In the genomic region with DNA sequence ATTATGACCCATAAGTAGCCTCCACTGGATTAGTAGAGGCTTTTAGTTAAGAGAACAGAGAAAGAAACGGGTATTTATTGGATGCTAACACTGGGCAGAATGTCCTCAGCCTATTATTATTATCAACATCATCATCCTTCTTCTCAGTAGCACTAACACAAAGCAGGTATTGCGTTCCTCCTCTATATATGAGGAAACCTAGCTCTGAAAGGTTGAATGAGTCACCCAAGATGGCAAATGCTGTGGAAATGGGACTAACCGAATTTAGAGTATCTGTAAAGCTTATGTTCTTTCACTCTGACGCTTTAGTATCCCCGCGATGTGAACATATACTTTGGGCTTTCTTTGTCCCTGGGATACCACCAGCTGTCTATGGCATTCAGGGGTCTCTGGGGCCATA, we compare ENCODE assay signal across 20 cellular contexts.
"Had no signal": no experiment of that assay in that cellular context is flagged by ENCODE, and none has a peak within 500 bp of the region (broad histone marks: within the 10 kb centered on the region; RNA-seq: fewer than 3 reads in every experiment).

No MANE protein-coding gene starts in this region.

- H3K27ac ChIP-seq: dorsolateral prefrontal cortex, gastroesophageal sphincter, heart left ventricle, left lung, sigmoid colon, spleen had no signal

- H3K36me3 ChIP-seq: gastroesophageal sphincter, heart left ventricle, left lung, sigmoid colon, spleen had no signal

- H3K4me3 ChIP-seq: dorsolateral prefrontal cortex, gastroesophageal sphincter, heart left ventricle, left lung, sigmoid colon, spleen had no signal

- H3K4me1 Mint-ChIP-seq: activated B cell treated with CpG ODN at 0.5 μM for 24 hours had no signal

- H3K27ac Mint-ChIP-seq: activated B cell treated with CpG ODN at 0.5 μM for 24 hours; activated naive CD4-positive, alpha-beta T cell treated with anti-CD3 and anti-CD28 coated beads for 36 hours; nephron progenitor cell; T-cell had no signal

- H3K9me3 ChIP-seq: gastroesophageal sphincter, heart left ventricle, left lung, sigmoid colon, spleen had no signal

- DNase-seq: activated B cell treated with CpG ODN at 0.5 μM for 24 hours; activated CD4-positive, alpha-beta T cell treated with anti-CD3 and anti-CD28 coated beads for 48 hours; activated CD8-positive, alpha-beta memory T cell treated with anti-CD3 and anti-CD28 coated beads, Interleukin-2, amount 50 U/mL, for 4 hours; activated naive CD4-positive, alpha-beta T cell treated with anti-CD3 and anti-CD28 coated beads for 36 hours; activated T-cell treated with anti-CD3 and anti-CD28 coated beads, Interleukin-2, amount 50 U/mL, for 4 hours; caudate nucleus; dorsolateral prefrontal cortex; heart left ventricle; left lung; nephron progenitor cell; nucleus accumbens; posterior cingulate gyrus; sigmoid colon; spleen; stimulated activated CD4-positive, alpha-beta T cell treated with anti-CD3 and anti-CD28 coated beads, Interleukin-4, amount 100 ng/mL, for 4 hours; stimulated activated naive CD4-positive, alpha-beta T cell; T-cell; T-helper 9 cell had no signal

- H3K36me3 Mint-ChIP-seq: T-cell had no signal

- ATAC-seq: gastroesophageal sphincter had no signal

- H3K27me3 Mint-ChIP-seq: activated B cell treated with CpG ODN at 0.5 μM for 24 hours, T-cell had no signal

- FAIRE-seq: urothelium cell line had no signal

- H3K4me1 ChIP-seq: gastroesophageal sphincter had no signal

- H3K27me3 ChIP-seq: dorsolateral prefrontal cortex, gastroesophageal sphincter, heart left ventricle, left lung, sigmoid colon, spleen had no signal

- H3K4me3 Mint-ChIP-seq: activated B cell treated with CpG ODN at 0.5 μM for 24 hours; activated naive CD4-positive, alpha-beta T cell treated with anti-CD3 and anti-CD28 coated beads for 36 hours; activated T-cell treated with anti-CD3 and anti-CD28 coated beads, Interleukin-2, amount 50 U/mL, for 4 hours; nephron progenitor cell; T-cell had no signal

- H3K9me3 Mint-ChIP-seq: activated B cell treated with CpG ODN at 0.5 μM for 24 hours; activated naive CD4-positive, alpha-beta T cell treated with anti-CD3 and anti-CD28 coated beads for 36 hours; activated T-cell treated with anti-CD3 and anti-CD28 coated beads, Interleukin-2, amount 50 U/mL, for 4 hours; T-cell had no signal
